22 cellular contexts compared by ENCODE assay signal in the genomic region with DNA sequence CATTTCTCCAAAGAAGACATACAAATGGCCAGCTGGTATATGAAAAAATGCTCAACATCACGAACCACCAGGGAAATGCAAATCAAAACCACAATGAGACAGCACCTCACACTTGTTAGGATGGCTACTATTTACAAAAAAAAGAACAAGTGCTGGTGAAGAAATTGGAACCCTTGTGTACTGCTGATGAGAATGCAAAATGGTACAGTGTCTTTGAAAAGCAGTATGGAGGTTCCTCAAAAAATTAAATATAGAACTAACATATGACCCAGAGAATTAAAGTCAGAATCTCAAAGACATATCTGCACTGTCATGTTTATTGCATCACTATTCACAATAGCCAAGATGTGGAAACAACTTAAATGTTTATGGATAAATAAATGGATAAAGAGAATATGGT. TPM values are rescaled to one million over a fixed set of nuclear protein-coding genes. Genes with fewer than 3 reads are reported as not detected.
"Had no signal": no experiment of that assay in that cellular context is flagged by ENCODE, and none has a peak within 500 bp of the region (broad histone marks: within the 10 kb centered on the region; RNA-seq: fewer than 3 reads in every experiment).

No MANE protein-coding gene starts in this region.

- H3K9me3 Mint-ChIP-seq: activated naive CD4-positive, alpha-beta T cell treated with anti-CD3 and anti-CD28 coated beads, Interleukin-2, amount 50 U/mL, for 72 hours; activated T-helper 1 cell treated with anti-CD3 and anti-CD28 coated beads, Interleukin-12 subunit alpha, Interleukin-12 subunit beta, Interleukin-2, Interleukin-4 antibody, amounts not matched to agents 30 ng/mL and 10 ng/mL and 1 ng/mL, durations not matched to agents 14 hours and 24 hours and 36 hours had no signal

- H3K27me3 Mint-ChIP-seq: dendritic cell treated with granulocyte-macrophage colony-stimulating factor and Interleukin-4, amounts not matched to agents 40 ng/mL and 50 ng/mL, for 4 days; stimulated activated memory B cell treated with anti-CD40 and anti-IgM and Interleukin-4, amounts not matched to agents 10 μg/mL and 1 μg/mL and 100 μg/mL, for 72 hours had no signal

- H3K4me3 ChIP-seq: gastrocnemius medialis, heart left ventricle, sigmoid colon, spleen, thoracic aorta, upper lobe of left lung had no signal

- H3K4me1 ChIP-seq: gastrocnemius medialis, heart left ventricle, sigmoid colon, spleen, upper lobe of left lung had no signal

- DNase-seq: activated CD4-positive, alpha-beta T cell treated with anti-CD3 and anti-CD28 coated beads, Interleukin-2, amount 50 U/mL, for 4 hours; activated gamma-delta T cell treated with Interleukin-2 at 50 U/mL for 16 hours; effector CD8-positive, alpha-beta T cell; gastrocnemius medialis; heart left ventricle; kidney; sigmoid colon; spleen; stimulated activated CD4-positive, alpha-beta T cell treated with anti-CD3 and anti-CD28 coated beads, Interleukin-4, amount 100 ng/mL, for 4 hours; upper lobe of left lung had no signal

- H3K36me3 ChIP-seq: gastrocnemius medialis, heart left ventricle, sigmoid colon, spleen, thoracic aorta, upper lobe of left lung had no signal

- H3K27ac Mint-ChIP-seq: activated naive CD4-positive, alpha-beta T cell treated with anti-CD3 and anti-CD28 coated beads, Interleukin-2, amount 50 U/mL, for 72 hours; activated T-helper 1 cell treated with anti-CD3 and anti-CD28 coated beads, Interleukin-12 subunit alpha, Interleukin-12 subunit beta, Interleukin-2, Interleukin-4 antibody, amounts not matched to agents 30 ng/mL and 10 ng/mL and 1 ng/mL, durations not matched to agents 14 hours and 24 hours and 36 hours; dendritic cell treated with granulocyte-macrophage colony-stimulating factor and Interleukin-4, amounts not matched to agents 40 ng/mL and 50 ng/mL, for 4 days; mesothelial cell of epicardium; nephron; stimulated activated memory B cell treated with anti-CD40 and anti-IgM and Interleukin-4, amounts not matched to agents 10 μg/mL and 1 μg/mL and 100 μg/mL, for 72 hours had no signal

- ATAC-seq: activated naive CD4-positive, alpha-beta T cell treated with anti-CD3 and anti-CD28 coated beads, Interleukin-2, amount 50 U/mL, for 72 hours; esophagus mucosa; gastrocnemius medialis; heart left ventricle; left lobe of liver; stimulated activated memory B cell treated with anti-CD40 and anti-IgM and Interleukin-4, amounts not matched to agents 10 μg/mL and 1 μg/mL and 100 μg/mL, for 72 hours had no signal

- H3K4me3 Mint-ChIP-seq: activated T-helper 1 cell treated with anti-CD3 and anti-CD28 coated beads, Interleukin-12 subunit alpha, Interleukin-12 subunit beta, Interleukin-2, Interleukin-4 antibody, amounts not matched to agents 30 ng/mL and 10 ng/mL and 1 ng/mL, durations not matched to agents 14 hours and 24 hours and 36 hours; dendritic cell treated with granulocyte-macrophage colony-stimulating factor and Interleukin-4, amounts not matched to agents 40 ng/mL and 50 ng/mL, for 4 days; mesothelial cell of epicardium; nephron; stimulated activated memory B cell treated with anti-CD40 and anti-IgM and Interleukin-4, amounts not matched to agents 10 μg/mL and 1 μg/mL and 100 μg/mL, for 72 hours had no signal

- H3K27ac ChIP-seq: gastrocnemius medialis, heart left ventricle, sigmoid colon, spleen, thoracic aorta, upper lobe of left lung had no signal

- H3K36me3 Mint-ChIP-seq: activated naive CD4-positive, alpha-beta T cell treated with anti-CD3 and anti-CD28 coated beads, Interleukin-2, amount 50 U/mL, for 72 hours; mesothelial cell of epicardium; stimulated activated memory B cell treated with anti-CD40 and anti-IgM and Interleukin-4, amounts not matched to agents 10 μg/mL and 1 μg/mL and 100 μg/mL, for 72 hours had no signal

- H3K9me3 ChIP-seq: gastrocnemius medialis, sigmoid colon, spleen, thoracic aorta, upper lobe of left lung had no signal

- H3K27me3 ChIP-seq: gastrocnemius medialis, sigmoid colon, upper lobe of left lung had no signal

RNA-seq across cellular contexts. Expression of gene PAGE4, which starts 20.9 kb away (rescaled TPM):
- total RNA-seq: activated CD8-positive, alpha-beta memory T cell treated with anti-CD3 and anti-CD28 coated beads for 36 hours; activated naive CD4-positive, alpha-beta T cell treated with anti-CD3 and anti-CD28 coated beads, Interleukin-2, amount 50 U/mL, for 72 hours; activated T-helper 1 cell treated with anti-CD3 and anti-CD28 coated beads, Interleukin-12 subunit alpha, Interleukin-12 subunit beta, Interleukin-2, Interleukin-4 antibody, amounts not matched to agents 30 ng/mL and 10 ng/mL and 1 ng/mL, durations not matched to agents 14 hours and 24 hours and 36 hours; chondrocyte; esophagus mucosa; gastrocnemius medialis; heart left ventricle; kidney; left lobe of liver; lung microvascular endothelial cell; sigmoid colon; spleen; thoracic aorta; upper lobe of left lung had no signal
- polyA plus RNA-seq: heart left ventricle, sigmoid colon, spleen had no signal
